In genomic region chr20:35617397-35618031, GRCh38 we compare ENCODE assay signal across 1 cellular context.
TF ChIP-seq lines count a peak whose summit lies in the region.

No MANE protein-coding gene starts in this region.

TF ChIP-seq in HEK293, 187 proteins besides CTCF, POLR2A, EP300 and RAD21 (continued from another document):
- TF ChIP-seq ZNF10 (tag by site-specific recombination; IDR thresholded peaks at IDR 0.05) (peak; percentile 54; the same call in 1 of the 2 replicates), ZXDB (tag by site-specific recombination; IDR thresholded peaks at IDR 0.05) (no peak), ZNF341 (tag by site-specific recombination; IDR thresholded peaks at IDR 0.05; ENCODE audit: low read depth) (peak; percentile 60), ZNF768 (tag by site-specific recombination; IDR thresholded peaks at IDR 0.05) (no peak), ZNF776 (tag by site-specific recombination; IDR thresholded peaks at IDR 0.05; ENCODE audit: borderline replicate concordance) (no peak), ZNF302 (tag by site-specific recombination; IDR thresholded peaks at IDR 0.05; ENCODE audit: low read depth) (no peak), ZNF114 (tag by site-specific recombination; IDR thresholded peaks at IDR 0.05) (no peak), ZNF510 (tag by site-specific recombination; IDR thresholded peaks at IDR 0.05; ENCODE audit: insufficient replicate concordance) (no peak), ZNF146 (tag by site-specific recombination; IDR thresholded peaks at IDR 0.05) (no peak), ZNF157 (tag by site-specific recombination; IDR thresholded peaks at IDR 0.05) (no peak), ZNF76 (tag by site-specific recombination; IDR thresholded peaks at IDR 0.05; ENCODE audit: borderline replicate concordance, low read depth) (no peak), PATZ1 (tag by site-specific recombination; IDR thresholded peaks at IDR 0.05) (peak; percentile 44; the same call in 1 of the 2 replicates), ZFP37 (tag by site-specific recombination; IDR thresholded peaks at IDR 0.05) (no peak)
